Comparison of ENCODE assay signal across 1 cellular context in genomic region chr13:113407103-113407530, GRCh38.
TF ChIP-seq lines count a peak whose summit lies in the region.

No MANE protein-coding gene starts in this region.

TF ChIP-seq in HepG2, 621 proteins besides CTCF, POLR2A, EP300 and RAD21 (continued from another document):
- TF ChIP-seq, protein P1, sequence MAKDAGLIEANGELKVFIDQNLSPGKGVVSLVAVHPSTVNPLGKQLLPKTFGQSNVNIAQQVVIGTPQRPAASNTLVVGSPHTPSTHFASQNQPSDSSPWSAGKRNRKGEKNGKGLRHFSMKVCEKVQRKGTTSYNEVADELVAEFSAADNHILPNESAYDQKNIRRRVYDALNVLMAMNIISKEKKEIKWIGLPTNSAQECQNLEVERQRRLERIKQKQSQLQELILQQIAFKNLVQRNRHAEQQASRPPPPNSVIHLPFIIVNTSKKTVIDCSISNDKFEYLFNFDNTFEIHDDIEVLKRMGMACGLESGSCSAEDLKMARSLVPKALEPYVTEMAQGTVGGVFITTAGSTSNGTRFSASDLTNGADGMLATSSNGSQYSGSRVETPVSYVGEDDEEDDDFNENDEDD (CRISPR knock-in tag; IDR thresholded peaks at IDR 0.05; ENCODE audit: borderline replicate concordance), result no peak
- TF ChIP-seq SOX6 (IDR thresholded peaks at IDR 0.05) (no peak), SOX6 (CRISPR knock-in tag; IDR thresholded peaks at IDR 0.05) (no peak), U2AF2 (IDR thresholded peaks at IDR 0.05; ENCODE audit: low read depth, low read length) (no peak), FUBP1 (CRISPR knock-in tag; IDR thresholded peaks at IDR 0.05; ENCODE audit: borderline replicate concordance) (no peak), KDM5B (CRISPR knock-in tag; IDR thresholded peaks at IDR 0.05; ENCODE audit: borderline replicate concordance) (no peak), ARHGAP35 (CRISPR knock-in tag; IDR thresholded peaks at IDR 0.05; ENCODE audit: borderline replicate concordance) (no peak), SNRNP70 (IDR thresholded peaks at IDR 0.05; ENCODE audit: low read depth, low read length) (no peak), ZNF121 (CRISPR knock-in tag; IDR thresholded peaks at IDR 0.05) (no peak), TOE1 (CRISPR knock-in tag; IDR thresholded peaks at IDR 0.05) (no peak)
- TF ChIP-seq, protein P2, sequence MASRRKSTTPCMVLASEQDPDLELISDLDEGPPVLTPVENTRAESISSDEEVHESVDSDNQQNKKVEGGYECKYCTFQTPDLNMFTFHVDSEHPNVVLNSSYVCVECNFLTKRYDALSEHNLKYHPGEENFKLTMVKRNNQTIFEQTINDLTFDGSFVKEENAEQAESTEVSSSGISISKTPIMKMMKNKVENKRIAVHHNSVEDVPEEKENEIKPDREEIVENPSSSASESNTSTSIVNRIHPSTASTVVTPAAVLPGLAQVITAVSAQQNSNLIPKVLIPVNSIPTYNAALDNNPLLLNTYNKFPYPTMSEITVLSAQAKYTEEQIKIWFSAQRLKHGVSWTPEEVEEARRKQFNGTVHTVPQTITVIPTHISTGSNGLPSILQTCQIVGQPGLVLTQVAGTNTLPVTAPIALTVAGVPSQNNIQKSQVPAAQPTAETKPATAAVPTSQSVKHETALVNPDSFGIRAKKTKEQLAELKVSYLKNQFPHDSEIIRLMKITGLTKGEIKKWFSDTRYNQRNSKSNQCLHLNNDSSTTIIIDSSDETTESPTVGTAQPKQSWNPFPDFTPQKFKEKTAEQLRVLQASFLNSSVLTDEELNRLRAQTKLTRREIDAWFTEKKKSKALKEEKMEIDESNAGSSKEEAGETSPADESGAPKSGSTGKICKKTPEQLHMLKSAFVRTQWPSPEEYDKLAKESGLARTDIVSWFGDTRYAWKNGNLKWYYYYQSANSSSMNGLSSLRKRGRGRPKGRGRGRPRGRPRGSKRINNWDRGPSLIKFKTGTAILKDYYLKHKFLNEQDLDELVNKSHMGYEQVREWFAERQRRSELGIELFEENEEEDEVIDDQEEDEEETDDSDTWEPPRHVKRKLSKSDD (CRISPR knock-in tag; IDR thresholded peaks at IDR 0.05; ENCODE audit: low read depth), result no peak
